ENCODE assay signal across 12 cellular contexts in the genomic region with DNA sequence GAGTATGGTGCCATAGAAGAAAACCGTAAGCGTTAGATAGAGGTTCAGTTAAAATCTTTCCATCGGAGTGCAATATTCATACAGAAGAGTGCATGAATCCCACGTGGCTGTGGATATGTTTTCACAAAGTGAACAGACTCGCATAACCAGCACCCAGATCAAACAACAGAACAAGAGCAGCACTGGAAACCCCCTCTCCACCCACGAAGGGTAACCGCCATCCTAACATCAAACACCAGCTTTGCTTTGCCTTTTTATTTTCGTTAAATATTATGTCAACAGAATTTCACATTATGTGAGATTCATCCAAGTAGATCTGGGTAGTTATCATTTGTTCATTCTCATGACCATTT. TPM values are rescaled to one million over a fixed set of nuclear protein-coding genes. Genes with fewer than 3 reads are reported as not detected.
DNase-seq lines count a peak whose midpoint lies in the region; ATAC-seq and TF ChIP-seq lines count a peak whose summit lies in the region.
"Had no signal": no experiment of that assay in that cellular context is flagged by ENCODE, and none has a peak within 500 bp of the region (broad histone marks: within the 10 kb centered on the region; RNA-seq: fewer than 3 reads in every experiment).

No MANE protein-coding gene starts in this region.

- peak; percentile 50 for DNase-seq in activated CD4-positive, CD25-positive, alpha-beta regulatory T cell treated with anti-CD3 and anti-CD28 coated beads, Interleukin-2, amount 50 U/mL, for 16 hours (ENCODE audit: low read depth, low spot score)
- DNase-seq in activated CD4-positive, CD25-positive, alpha-beta regulatory T cell (lab: John Stamatoyannopoulos, UW) = no peak
- peak; percentile 73 for DNase-seq in activated CD8-positive, alpha-beta T cell treated with anti-CD3 and anti-CD28 coated beads for 36 hours
- peak in 1 of 3 donors; percentile 36 for DNase-seq in effector memory CD4-positive, alpha-beta T cell
- DNase-seq in stimulated activated effector memory CD8-positive, alpha-beta T cell treated with anti-CD3 and anti-CD28 coated beads, Interleukin-12 subunit alpha, Interleukin-12 subunit beta, amount 100 ng/mL, for 72 hours (ENCODE audit: low spot score in 2 of 2) = no peak
- DNase-seq in HPDE6-E6E7 (ENCODE audit: extremely low spot score) (no peak), NCI-H2029 treated with DMSO at 0.1 percent for 48 hours (lab: John Stamatoyannopoulos, UW) (no peak)
- DNase-seq: 8988T, kidney, Peyer's patch, uterus had no signal

- no peaks in the 10 kb centered on the region for H3K27me3 ChIP-seq in effector memory CD4-positive, alpha-beta T cell (replicated peaks; ENCODE audit: control insufficient read depth, insufficient read depth, low read length, poor library complexity, severe bottlenecking)
- H3K27me3 ChIP-seq: Peyer's patch, uterus had no signal

- H3K4me3 Mint-ChIP-seq in activated CD8-positive, alpha-beta T cell treated with anti-CD3 and anti-CD28 coated beads for 36 hours = peak overlapping the region; percentile 60
- H3K4me3 Mint-ChIP-seq in stimulated activated effector memory CD8-positive, alpha-beta T cell treated with anti-CD3 and anti-CD28 coated beads, Interleukin-12 subunit alpha, Interleukin-12 subunit beta, amount 100 ng/mL, for 72 hours = no peak overlapping the region

- peak overlapping the region; percentile 31 for H3K27ac Mint-ChIP-seq in activated CD8-positive, alpha-beta T cell treated with anti-CD3 and anti-CD28 coated beads for 36 hours
- H3K27ac Mint-ChIP-seq in stimulated activated effector memory CD8-positive, alpha-beta T cell treated with anti-CD3 and anti-CD28 coated beads, Interleukin-12 subunit alpha, Interleukin-12 subunit beta, amount 100 ng/mL, for 72 hours = no peak overlapping the region

- no peaks in the 10 kb centered on the region for H3K9me3 ChIP-seq in effector memory CD4-positive, alpha-beta T cell (ENCODE audit: control insufficient read depth, low read length)
- H3K9me3 ChIP-seq: Peyer's patch, uterus had no signal

- intact Hi-C loops in activated CD8-positive, alpha-beta T cell treated with anti-CD3 and anti-CD28 coated beads for 36 hours (cut with micrococcal nuclease) = no loop called here

- TF ChIP-seq CTCF in activated CD8-positive, alpha-beta T cell treated with anti-CD3 and anti-CD28 coated beads for 36 hours (IDR thresholded peaks at IDR 0.05) = no peak

- no peaks in the 10 kb centered on the region for H3K36me3 ChIP-seq in effector memory CD4-positive, alpha-beta T cell (ENCODE audit: control insufficient read depth, insufficient read depth, low read length)
- H3K36me3 ChIP-seq: Peyer's patch, uterus had no signal

- H3K4me1 Mint-ChIP-seq in activated CD8-positive, alpha-beta T cell treated with anti-CD3 and anti-CD28 coated beads for 36 hours (ENCODE audit: low read depth) = peaks cover 38% of the 10 kb centered on the region
- peaks cover 6% of the 10 kb centered on the region for H3K4me1 Mint-ChIP-seq in stimulated activated effector memory CD8-positive, alpha-beta T cell treated with anti-CD3 and anti-CD28 coated beads, Interleukin-12 subunit alpha, Interleukin-12 subunit beta, amount 100 ng/mL, for 72 hours

- CTCF ChIA-PET in activated CD8-positive, alpha-beta T cell treated with anti-CD3 and anti-CD28 coated beads for 36 hours (lab: Charles Lee) = interaction anchor here (0.7 to 1.9 kb wide), 3 partner anchors 27 to 92 kb away, joined by 3 to 5 read pairs (median 3); no protein-coding TSS in a partner anchor

- H3K4me3 ChIP-seq in effector memory CD4-positive, alpha-beta T cell (ENCODE audit: insufficient read depth, low read depth, low read length, poor library complexity, severe bottlenecking) = peak overlapping the region; percentile 31
- H3K4me3 ChIP-seq: Peyer's patch, uterus had no signal

- no peak overlapping the region for H3K27ac ChIP-seq in effector memory CD4-positive, alpha-beta T cell (ENCODE audit: insufficient read depth, low read length, poor library complexity, severe bottlenecking)
- H3K27ac ChIP-seq: Peyer's patch, uterus had no signal

- ATAC-seq in activated CD8-positive, alpha-beta T cell treated with anti-CD3 and anti-CD28 coated beads for 36 hours = no peak
- peak; percentile 4 for ATAC-seq in stimulated activated effector memory CD8-positive, alpha-beta T cell treated with anti-CD3 and anti-CD28 coated beads, Interleukin-12 subunit alpha, Interleukin-12 subunit beta, amount 100 ng/mL, for 72 hours
- no peak for ATAC-seq in HG02884 (IDR thresholded peaks at IDR 0.05; ENCODE audit: unreplicated experiment)

- H3K9me3 Mint-ChIP-seq in activated CD8-positive, alpha-beta T cell treated with anti-CD3 and anti-CD28 coated beads for 36 hours = no peaks in the 10 kb centered on the region
- peaks cover 2% of the 10 kb centered on the region for H3K9me3 Mint-ChIP-seq in stimulated activated effector memory CD8-positive, alpha-beta T cell treated with anti-CD3 and anti-CD28 coated beads, Interleukin-12 subunit alpha, Interleukin-12 subunit beta, amount 100 ng/mL, for 72 hours

- peaks cover 8% of the 10 kb centered on the region for H3K4me1 ChIP-seq in effector memory CD4-positive, alpha-beta T cell (ENCODE audit: control insufficient read depth, insufficient read depth, low read length, poor library complexity, severe bottlenecking)
- H3K4me1 ChIP-seq: Peyer's patch, uterus had no signal

- no peaks in the 10 kb centered on the region for H3K27me3 Mint-ChIP-seq in activated CD8-positive, alpha-beta T cell treated with anti-CD3 and anti-CD28 coated beads for 36 hours

- POLR2A ChIA-PET in activated CD8-positive, alpha-beta T cell treated with anti-CD3 and anti-CD28 coated beads for 36 hours (lab: Charles Lee) = no interaction called here

- H3K36me3 Mint-ChIP-seq in activated CD8-positive, alpha-beta T cell treated with anti-CD3 and anti-CD28 coated beads for 36 hours (ENCODE audit: low read depth) = peaks cover 8% of the 10 kb centered on the region
- no peaks in the 10 kb centered on the region for H3K36me3 Mint-ChIP-seq in stimulated activated effector memory CD8-positive, alpha-beta T cell treated with anti-CD3 and anti-CD28 coated beads, Interleukin-12 subunit alpha, Interleukin-12 subunit beta, amount 100 ng/mL, for 72 hours

RNA-seq across cellular contexts. Expression of gene GTSF1L, which starts 4.7 kb away (rescaled TPM):
- not detected for total RNA-seq in activated CD8-positive, alpha-beta T cell treated with anti-CD3 and anti-CD28 coated beads for 36 hours
- total RNA-seq: kidney, Peyer's patch, uterus had no signal

RNA-seq across cellular contexts. Expression of gene MYBL2, which starts 55.2 kb away (rescaled TPM):
- total RNA-seq in activated CD8-positive, alpha-beta T cell treated with anti-CD3 and anti-CD28 coated beads for 36 hours = 10 to 100 TPM; 93.6 to 96.4 TPM

Comparison
In these comparisons a context has a peak if more than half of its experiments do, and no peak if none do; other contexts are left out.
1. DNase-seq: peak in activated CD4-positive, CD25-positive, alpha-beta regulatory T cell treated with anti-CD3 and anti-CD28 coated beads, Interleukin-2, amount 50 U/mL, for 16 hours (single experiment) and activated CD8-positive, alpha-beta T cell treated with anti-CD3 and anti-CD28 coated beads for 36 hours (single experiment); none in activated CD4-positive, CD25-positive, alpha-beta regulatory T cell (0 of 4), stimulated activated effector memory CD8-positive, alpha-beta T cell treated with anti-CD3 and anti-CD28 coated beads, Interleukin-12 subunit alpha, Interleukin-12 subunit beta, amount 100 ng/mL, for 72 hours (0 of 2), HPDE6-E6E7 (single experiment) and NCI-H2029 treated with DMSO at 0.1 percent for 48 hours (single experiment).